In the genomic region with DNA sequence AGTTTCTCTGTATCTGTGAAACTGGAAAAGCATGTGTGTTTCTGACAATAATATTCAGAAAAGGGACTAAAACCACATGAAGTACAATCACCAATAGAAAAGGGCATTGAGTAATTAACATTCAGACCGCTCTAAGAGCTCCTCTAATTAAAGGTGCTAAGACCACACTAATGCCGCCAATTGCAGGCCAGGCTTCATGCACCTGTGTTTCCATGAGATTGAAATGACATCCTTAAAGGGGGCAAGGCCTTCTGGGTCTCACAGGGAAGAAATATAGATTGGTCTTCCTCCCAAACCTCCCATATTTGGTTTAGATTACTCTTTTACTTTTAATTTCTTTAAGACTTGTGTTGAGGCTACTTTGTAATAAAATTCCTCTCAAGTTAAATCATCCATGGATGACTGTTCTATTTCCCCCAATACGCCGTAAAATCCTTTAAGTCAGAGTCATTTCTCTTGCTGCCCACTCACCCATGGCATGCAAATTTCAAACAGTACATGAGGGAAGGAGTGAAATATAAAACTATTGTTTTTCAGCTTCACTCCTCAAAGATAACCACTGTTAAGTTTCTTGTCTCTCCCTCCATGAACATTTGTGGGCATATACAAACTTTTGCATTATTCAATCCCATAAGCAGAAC, we compare ENCODE assay signal across 10 cellular contexts.
A peak's percentile ranks its signal among the peaks of the same experiment; 100 is the strongest.
DNase-seq lines count a peak whose midpoint lies in the region; ATAC-seq and TF ChIP-seq lines count a peak whose summit lies in the region.
"Had no signal": no experiment of that assay in that cellular context is flagged by ENCODE, and none has a peak within 500 bp of the region (broad histone marks: within the 10 kb centered on the region; RNA-seq: fewer than 3 reads in every experiment).

No MANE protein-coding gene starts in this region.

- peaks cover 11% of the 10 kb centered on the region for H3K4me1 ChIP-seq in OCI-LY3 (ENCODE audit: low read length)

- H3K4me3 ChIP-seq in OCI-LY3 (ENCODE audit: low read length), result no peak overlapping the region

- DNase-seq in left kidney (ENCODE audit: low read depth, low spot score) (peak; percentile 26), HPDE6-E6E7 (ENCODE audit: extremely low spot score) (no peak), activated gamma-delta T cell (lab: John Stamatoyannopoulos, UW) (no peak), NCI-H1048 (lab: John Stamatoyannopoulos, UW) (no peak), NCI-H1417 treated with DMSO at 0.1 percent for 48 hours (lab: John Stamatoyannopoulos, UW) (no peak)
- DNase-seq: effector CD8-positive, alpha-beta T cell; midbrain had no signal

- H3K27ac ChIP-seq in OCI-LY3 (ENCODE audit: low read length), result no peak overlapping the region

- no peaks in the 10 kb centered on the region for H3K9me3 ChIP-seq in OCI-LY3 (ENCODE audit: insufficient read depth, low read length)

- no peak overlapping the region for H2AFZ ChIP-seq in OCI-LY3 (ENCODE audit: low read depth, low read length)

- no peak for TF ChIP-seq CTCF in OCI-LY3 (IDR thresholded peaks at IDR 0.05; ENCODE audit: low read depth, low read length)

- no peak overlapping the region for H3K9ac ChIP-seq in OCI-LY3 (ENCODE audit: low read length)

- no peaks in the 10 kb centered on the region for H3K79me2 ChIP-seq in OCI-LY3 (ENCODE audit: low read length)

- no peaks in the 10 kb centered on the region for H4K20me1 ChIP-seq in OCI-LY3 (ENCODE audit: insufficient read depth, low read length)

- H3K27me3 ChIP-seq in OCI-LY3 (ENCODE audit: low read depth, low read length), result no peaks in the 10 kb centered on the region

- ATAC-seq in GM18519 (IDR thresholded peaks at IDR 0.05; ENCODE audit: low FRiP score, unreplicated experiment) (peak; percentile 68), HG02852 (IDR thresholded peaks at IDR 0.05; ENCODE audit: unreplicated experiment) (peak; percentile 93)

- 0 out of 2 replicates have a peak overlapping the region, but pooled peaks have one; percentile 5 for H3K4me2 ChIP-seq in OCI-LY3 (ENCODE audit: low read length)

- peaks cover 10% of the 10 kb centered on the region for H3K36me3 ChIP-seq in OCI-LY3 (replicated peaks; ENCODE audit: low read depth, low read length)
